ENCODE assay signal across 8 cellular contexts in the genomic region with DNA sequence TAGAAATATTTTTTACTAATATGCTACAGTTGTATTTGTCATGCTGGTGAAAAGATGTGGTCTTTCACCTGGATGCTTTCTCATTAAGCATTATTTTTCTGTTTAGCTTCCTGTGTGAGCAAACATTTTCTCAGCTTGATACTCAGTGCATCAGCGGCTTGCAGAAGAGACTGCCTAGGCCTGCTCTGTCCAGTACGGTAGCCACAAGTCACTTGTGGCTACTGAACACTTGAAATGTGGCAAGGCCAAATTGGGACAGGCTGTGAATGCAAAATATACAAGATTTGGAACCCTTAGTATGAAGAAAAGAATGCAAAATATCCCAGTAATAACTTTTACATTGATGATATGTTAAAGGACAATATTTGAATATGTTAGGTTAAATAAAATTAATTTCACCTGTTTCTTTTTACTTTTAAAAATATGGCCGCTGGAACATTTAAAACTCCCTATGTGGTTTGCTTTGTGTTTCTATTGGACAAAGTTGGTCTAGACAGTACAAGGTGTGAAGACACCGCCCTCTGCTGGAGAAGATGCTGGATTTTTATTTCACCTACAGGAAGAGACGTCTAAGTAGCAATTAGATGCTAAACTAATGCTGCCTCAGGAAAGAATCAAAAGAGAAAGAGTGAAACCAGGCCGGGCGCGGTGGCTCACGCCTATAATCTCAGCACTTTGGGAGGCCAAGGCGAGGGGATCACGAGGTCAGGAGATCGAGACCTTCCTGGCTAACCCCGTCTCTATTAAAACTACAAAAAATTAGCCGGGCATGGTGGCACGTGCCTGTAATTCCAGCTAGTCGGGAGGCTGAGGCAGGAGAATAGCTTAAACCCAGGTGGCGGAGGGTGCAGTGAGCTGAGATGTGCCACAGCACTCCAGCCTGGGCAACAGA. TPM values are rescaled to one million over a fixed set of nuclear protein-coding genes. Genes with fewer than 3 reads are reported as not detected.
DNase-seq lines count a peak whose midpoint lies in the region; ATAC-seq and TF ChIP-seq lines count a peak whose summit lies in the region.

No MANE protein-coding gene starts in this region.

- CTCF ChIA-PET in T-cell (lab: Charles Lee): interaction anchor here (0.6 to 7.9 kb wide), 19 partner anchors 11 to 137 kb away, joined by 3 to 98 read pairs (median 4); partner anchors contain the start of gene KIFBP (in 1 of the 2)

- peak; percentile 67 for TF ChIP-seq CTCF in AG09319 (IDR thresholded peaks at IDR 0.05; ENCODE audit: low read depth, low read length)
- TF ChIP-seq CTCF in adrenal gland (IDR thresholded peaks at IDR 0.05): peak; percentile 79 to 87 (median 82)

- peak overlapping the region; percentile 17 to 59 (median 46) for H3K4me3 Mint-ChIP-seq in T-cell

- TF ChIP-seq POLR2A in adrenal gland (IDR thresholded peaks at IDR 0.05): no peak

- DNase-seq in AG09319 (ENCODE audit: extremely low read depth, low read depth) (peak; percentile 65), GM19240 (ENCODE audit: insufficient read length, low spot score) (peak; percentile 25), NCI-H1436 (lab: John Stamatoyannopoulos, UW) (peak; percentile 64), T-cell (peak; percentile 49 to 88 (median 79)), adrenal gland (peak; percentile 77 to 95 (median 83)), right cardiac atrium (peak in 2 of 3 donors; percentile 62 to 81), mesenteric fat pad (ENCODE audit: low spot score) (no peak)

- H3K9ac ChIP-seq in skeletal muscle satellite cell (ENCODE audit: low read depth, low read length): no peak overlapping the region

- intact Hi-C loops in adrenal gland (cut with DNase I) (loop anchor here (10.0 kb wide), 2 partner anchors 88 to 98 kb away; no protein-coding TSS in a partner anchor), right cardiac atrium (cut with DNase I) (loop anchor here (2.0 to 10.0 kb wide), 3 partner anchors 36 to 88 kb away; no protein-coding TSS in a partner anchor)

- peaks cover 47 to 69% (median 64%) of the 10 kb centered on the region in 3 donors for H3K4me1 Mint-ChIP-seq in T-cell

- peak; percentile 38 to 73 (median 64) for ATAC-seq in T-cell (replicated peaks in 1 of 4)
- ATAC-seq in right cardiac atrium: peak; percentile 76 to 77

- H3K27me3 ChIP-seq in adrenal gland: no peaks in the 10 kb centered on the region
- H3K27me3 ChIP-seq in right cardiac atrium (ENCODE audit: control insufficient read depth, insufficient read depth): no peaks in the 10 kb centered on the region
- H3K27me3 ChIP-seq in skeletal muscle satellite cell (ENCODE audit: control insufficient read depth, insufficient read depth, low read length): no peaks in the 10 kb centered on the region

- H3K9me3 ChIP-seq in adrenal gland (replicated peaks in 1 of 3): no peaks in the 10 kb centered on the region
- no peaks in the 10 kb centered on the region for H3K9me3 ChIP-seq in right cardiac atrium (ENCODE audit: control insufficient read depth, low read length)
- no peaks in the 10 kb centered on the region for H3K9me3 ChIP-seq in skeletal muscle satellite cell (replicated peaks; ENCODE audit: low read length)

- no peaks in the 10 kb centered on the region for H3K9me3 Mint-ChIP-seq in T-cell

- H3K4me2 ChIP-seq in skeletal muscle satellite cell (ENCODE audit: low read length): peak overlapping the region; percentile 32

- H3K4me1 ChIP-seq in adrenal gland (replicated peaks in 1 of 2) (peaks cover 0 to 4% of the 10 kb centered on the region in 2 donors), right cardiac atrium (ENCODE audit: control insufficient read depth, insufficient read depth, low read length) (peaks cover 2% of the 10 kb centered on the region), skeletal muscle satellite cell (ENCODE audit: control insufficient read depth, insufficient read depth, low read length) (peaks cover 37% of the 10 kb centered on the region)

- 40 to 48% (median 41%) methylated on average over 17 of the region's 17 CpGs for WGBS in adrenal gland, 4 donors
- WGBS in right cardiac atrium: 51% methylated on average over 17 of the region's 17 CpGs

- peaks cover 23% of the 10 kb centered on the region for H3K36me3 Mint-ChIP-seq in T-cell

- H3K27me3 Mint-ChIP-seq in T-cell: no peaks in the 10 kb centered on the region

- POLR2A ChIA-PET in T-cell (lab: Charles Lee): interaction anchor here (0.5 to 1.7 kb wide), 7 partner anchors 8 to 134 kb away, joined by 4 to 8 read pairs (median 5); no protein-coding TSS in a partner anchor

- H3K27ac ChIP-seq in adrenal gland (no peak overlapping the region), right cardiac atrium (ENCODE audit: low read length) (no peak overlapping the region)

- no peaks in the 10 kb centered on the region for H3K36me3 ChIP-seq in adrenal gland (replicated peaks in 1 of 2)
- H3K36me3 ChIP-seq in skeletal muscle satellite cell (ENCODE audit: insufficient read depth, low read length): peaks cover 26% of the 10 kb centered on the region

- peak overlapping the region; percentile 88 for H3K27ac Mint-ChIP-seq in T-cell

- H3K4me3 ChIP-seq in adrenal gland (no peak overlapping the region), right cardiac atrium (ENCODE audit: low read length) (no peak overlapping the region), skeletal muscle satellite cell (ENCODE audit: low read length) (no peak overlapping the region)

RNA-seq across cellular contexts. Expression of gene SRGN, which starts 5.3 kb away (rescaled TPM):
- total RNA-seq in T-cell (100 to 1,000 TPM in 4 of 5 donors, 10 to 100 TPM in 1; 91.4 to 271 (median 137) TPM), adrenal gland (100 to 1,000 TPM in 5 of 8 donors, 10 to 100 TPM in 3; 43.4 to 156 (median 113) TPM), right cardiac atrium (100 to 1,000 TPM in 1 of 4 donors, 10 to 100 TPM in 3; 53.4 to 102 (median 76.8) TPM), mesenteric fat pad (404 TPM)
- polyA plus RNA-seq in adrenal gland (100 to 1,000 TPM in 1 of 3 donors, 10 to 100 TPM in 2; 31.6 to 125 (median 38.5) TPM), right cardiac atrium (69.5 TPM)
- total RNA-seq in skeletal muscle satellite cell (2012; rRNA removed): 183 and 286 TPM in 2 replicates

RNA-seq across cellular contexts. Expression of gene VPS26A, which starts 30.8 kb away (rescaled TPM):
- total RNA-seq in T-cell (10 to 100 TPM; 24.6 to 35.8 (median 28.2) TPM), adrenal gland (10 to 100 TPM; 16.5 to 59.4 (median 39.1) TPM), right cardiac atrium (10 to 100 TPM; 29.6 to 40.8 (median 38.7) TPM), mesenteric fat pad (63.0 TPM)
- polyA plus RNA-seq in adrenal gland (10 to 100 TPM; 15.6 to 65.2 (median 20.4) TPM), right cardiac atrium (19.7 TPM)
- 19.0 and 32.7 TPM in 2 replicates for total RNA-seq in skeletal muscle satellite cell (2012; rRNA removed)
